Comparison of ENCODE assay signal across 19 cellular contexts in the genomic region with DNA sequence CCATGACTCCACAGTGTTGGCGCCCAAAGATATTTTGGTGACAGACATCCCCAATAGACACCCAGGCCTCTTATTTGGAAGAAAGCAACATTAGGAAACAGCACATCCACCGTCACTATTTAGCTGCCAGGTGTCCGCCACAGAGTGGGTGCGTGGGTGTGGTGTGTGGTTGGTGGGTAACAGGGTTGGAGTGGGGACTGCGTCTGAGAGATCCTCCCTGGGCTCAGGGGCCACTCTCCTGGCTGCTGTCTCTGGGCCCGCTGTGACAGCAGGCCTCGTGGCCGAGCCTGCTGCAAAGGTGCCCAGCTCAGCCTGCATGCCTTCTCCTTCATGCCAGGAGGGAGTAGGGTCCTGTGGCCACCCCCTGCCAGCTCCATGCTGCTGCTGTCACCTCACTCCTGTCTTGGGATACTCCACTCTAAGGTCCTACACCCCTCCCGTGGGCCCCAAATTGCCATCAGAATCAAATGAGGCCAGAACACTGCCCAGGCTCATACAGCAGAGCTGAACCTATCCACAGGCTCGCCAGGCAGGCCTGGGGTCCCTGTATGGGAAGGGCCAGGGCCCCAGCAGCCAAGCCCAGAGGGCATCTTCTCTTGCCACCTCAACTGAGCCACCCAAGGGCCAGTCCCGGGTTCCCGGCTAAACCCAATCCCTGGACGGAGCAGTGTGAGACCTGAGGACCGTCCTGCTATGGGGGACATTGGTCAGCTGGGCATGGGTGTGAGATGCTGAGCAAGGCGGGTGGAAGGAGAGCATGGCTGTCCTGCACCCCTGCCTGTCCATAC. TPM values are rescaled to one million over a fixed set of nuclear protein-coding genes. Genes with fewer than 3 reads are reported as not detected.
"Had no signal": no experiment of that assay in that cellular context is flagged by ENCODE, and none has a peak within 500 bp of the region (broad histone marks: within the 10 kb centered on the region; RNA-seq: fewer than 3 reads in every experiment).

No MANE protein-coding gene starts in this region.

- H3K27me3 ChIP-seq: foreskin keratinocyte, pancreas, sigmoid colon had no signal

- H3K27me3 Mint-ChIP-seq: stimulated activated memory B cell treated with anti-CD40 and anti-IgM and Interleukin-4, amounts not matched to agents 10 μg/mL and 1 μg/mL and 100 μg/mL, for 72 hours had no signal

- H3K4me1 ChIP-seq: foreskin keratinocyte, pancreas, sigmoid colon had no signal

- H3K9me3 ChIP-seq: left ventricle myocardium inferior, pancreas, sigmoid colon had no signal

- H3K27ac ChIP-seq: foreskin keratinocyte, left ventricle myocardium inferior, pancreas, sigmoid colon had no signal

- H3K4me3 ChIP-seq: left ventricle myocardium inferior, pancreas, sigmoid colon had no signal

- H3K9me3 Mint-ChIP-seq: activated naive CD4-positive, alpha-beta T cell treated with anti-CD3 and anti-CD28 coated beads, Interleukin-2, amount 50 U/mL, for 72 hours; activated T-helper 1 cell treated with anti-CD3 and anti-CD28 coated beads, Interleukin-12 subunit alpha, Interleukin-12 subunit beta, Interleukin-2, Interleukin-4 antibody, amounts not matched to agents 30 ng/mL and 10 ng/mL and 1 ng/mL, durations not matched to agents 14 hours and 24 hours and 36 hours; stimulated activated memory B cell treated with anti-CD40 and anti-IgM and Interleukin-4, amounts not matched to agents 10 μg/mL and 1 μg/mL and 100 μg/mL, for 72 hours; T-helper 1 cell treated with Interleukin-12 subunit alpha and Interleukin-12 subunit beta and Interleukin-4 antibody, amounts not matched to agents 30 μg/mL and 1 μg/mL, for 36 hours had no signal

- FAIRE-seq: pancreas, urothelium cell line had no signal

- H3K4me1 Mint-ChIP-seq: stimulated activated memory B cell treated with anti-CD40 and anti-IgM and Interleukin-4, amounts not matched to agents 10 μg/mL and 1 μg/mL and 100 μg/mL, for 72 hours had no signal

- ATAC-seq: activated naive CD4-positive, alpha-beta T cell treated with anti-CD3 and anti-CD28 coated beads, Interleukin-2, amount 50 U/mL, for 72 hours; foreskin keratinocyte; pancreas; stimulated activated memory B cell treated with anti-CD40 and anti-IgM and Interleukin-4, amounts not matched to agents 10 μg/mL and 1 μg/mL and 100 μg/mL, for 72 hours had no signal

- H3K27ac Mint-ChIP-seq: activated T-helper 1 cell treated with anti-CD3 and anti-CD28 coated beads, Interleukin-12 subunit alpha, Interleukin-12 subunit beta, Interleukin-2, Interleukin-4 antibody, amounts not matched to agents 30 ng/mL and 10 ng/mL and 1 ng/mL, durations not matched to agents 14 hours and 24 hours and 36 hours; stimulated activated memory B cell treated with anti-CD40 and anti-IgM and Interleukin-4, amounts not matched to agents 10 μg/mL and 1 μg/mL and 100 μg/mL, for 72 hours; T-helper 1 cell treated with Interleukin-12 subunit alpha and Interleukin-12 subunit beta and Interleukin-4 antibody, amounts not matched to agents 30 μg/mL and 1 μg/mL, for 36 hours had no signal

- DNase-seq: activated CD4-positive, alpha-beta T cell treated with anti-CD3 and anti-CD28 coated beads for 1 hour; activated gamma-delta T cell treated with Interleukin-2 at 50 U/mL for 16 hours; activated T-cell treated with anti-CD3 and anti-CD28 coated beads for 4 hours; amniotic stem cell; caudate nucleus; foreskin keratinocyte; hippocampal formation; left ventricle myocardium inferior; mammary epithelial cell; sigmoid colon; stimulated activated CD4-positive, alpha-beta T cell treated with anti-CD3 and anti-CD28 coated beads, Interleukin-4, amount 100 ng/mL, for 24 hours had no signal

- H3K4me3 Mint-ChIP-seq: activated T-helper 1 cell treated with anti-CD3 and anti-CD28 coated beads, Interleukin-12 subunit alpha, Interleukin-12 subunit beta, Interleukin-2, Interleukin-4 antibody, amounts not matched to agents 30 ng/mL and 10 ng/mL and 1 ng/mL, durations not matched to agents 14 hours and 24 hours and 36 hours; stimulated activated memory B cell treated with anti-CD40 and anti-IgM and Interleukin-4, amounts not matched to agents 10 μg/mL and 1 μg/mL and 100 μg/mL, for 72 hours; T-helper 1 cell treated with Interleukin-12 subunit alpha and Interleukin-12 subunit beta and Interleukin-4 antibody, amounts not matched to agents 30 μg/mL and 1 μg/mL, for 36 hours had no signal

RNA-seq across cellular contexts. Expression of gene CTXN1, which starts 42.3 kb away (rescaled TPM):
- total RNA-seq: mononuclear cell had no signal

RNA-seq across cellular contexts. Expression of gene TGFBR3L, which starts 53.6 kb away (rescaled TPM):
- polyA plus RNA-seq: fibroblast of lung, sigmoid colon had no signal
